In genomic region chr22:37338539-37339246, GRCh38 we compare ENCODE assay signal across 1 cellular context.
TF ChIP-seq lines count a peak whose summit lies in the region.

No MANE protein-coding gene starts in this region.

TF ChIP-seq in IMR-90, 13 proteins besides CTCF, POLR2A, EP300 and RAD21:
- TF ChIP-seq USF2 (IDR thresholded peaks at IDR 0.05; ENCODE audit: low read depth, low read length) (no peak), CHD1 (IDR thresholded peaks at IDR 0.05; ENCODE audit: low read depth, low read length) (no peak), MXI1 (IDR thresholded peaks at IDR 0.05; ENCODE audit: borderline replicate concordance, low read depth, low read length) (no peak), BHLHE40 (IDR thresholded peaks at IDR 0.05; ENCODE audit: low read depth, low read length) (no peak), RCOR1 (IDR thresholded peaks at IDR 0.05; ENCODE audit: insufficient replicate concordance, low read length) (no peak), SMC3 (IDR thresholded peaks at IDR 0.05; ENCODE audit: low read depth, low read length) (no peak), ELK1 (IDR thresholded peaks at IDR 0.05; ENCODE audit: borderline replicate concordance, low read depth, low read length) (no peak), RFX5 (IDR thresholded peaks at IDR 0.05; ENCODE audit: low read depth, low read length) (no peak), FOS (IDR thresholded peaks at IDR 0.05; ENCODE audit: low read depth, low read length) (no peak)
